24 cellular contexts compared by ENCODE assay signal in genomic region chr20:48942730-48943129, GRCh38.
"Had no signal": no experiment of that assay in that cellular context is flagged by ENCODE, and none has a peak within 500 bp of the region (broad histone marks: within the 10 kb centered on the region; RNA-seq: fewer than 3 reads in every experiment).

No MANE protein-coding gene starts in this region.

- H3K27ac ChIP-seq: ascending aorta, SK-N-MC had no signal

- DNase-seq: activated B cell treated with CpG ODN at 0.5 μM for 24 hours; activated CD4-positive, alpha-beta T cell treated with anti-CD3 and anti-CD28 coated beads for 1 hour; activated CD4-positive, alpha-beta T cell treated with anti-CD3 and anti-CD28 coated beads, Interleukin-2, amount 10 ng/mL, durations not matched to agents 24 days and 14 days; activated CD4-positive, alpha-beta T cell treated with anti-CD3 and anti-CD28 coated beads, Interleukin-2, amount 50 U/mL, for 48 hours; activated CD8-positive, alpha-beta memory T cell treated with anti-CD3 and anti-CD28 coated beads, Interleukin-2, amount 10 ng/mL, durations not matched to agents 7 days and 5 days; activated effector memory CD4-positive, alpha-beta T cell treated with anti-CD3 and anti-CD28 coated beads, Interleukin-2, amount 50 U/mL, for 16 hours; activated naive CD4-positive, alpha-beta T cell treated with Interleukin-2 at 50 U/mL for 16 hours; activated naive CD8-positive, alpha-beta T cell treated with anti-CD3 and anti-CD28 coated beads, Interleukin-2, amount 50 U/mL, for 24 hours; activated T-cell treated with anti-CD3 and anti-CD28 coated beads, Interleukin-2, amount 50 U/mL, for 4 hours; amniotic stem cell; Kasumi-1; NCI-H1105 treated with DMSO at 0.1 percent for 48 hours; NCI-H1436 treated with DMSO at 0.1 percent for 48 hours; NCI-H187; NCI-H2081 treated with DMSO at 0.1 percent for 48 hours; NCI-H446; NCI-H524; PC-3; T-cell; T-helper 2 cell; T1000 had no signal

- H3K4me3 ChIP-seq: ascending aorta, SK-N-MC had no signal

- H3K4me1 ChIP-seq: ascending aorta had no signal

- ATAC-seq: activated CD8-positive, alpha-beta memory T cell treated with anti-CD3 and anti-CD28 coated beads, Interleukin-2, amount 10 ng/mL, durations not matched to agents 7 days and 5 days; activated naive CD4-positive, alpha-beta T cell treated with anti-CD3 and anti-CD28 coated beads, Interleukin-2, amount 50 U/mL, for 72 hours; activated naive CD8-positive, alpha-beta T cell treated with anti-CD3 and anti-CD28 coated beads, Interleukin-2, amount 50 U/mL, for 24 hours; activated T-cell treated with anti-CD3 and anti-CD28 coated beads, Interleukin-2, amount 50 U/mL, for 4 hours; PC-3; T-cell had no signal

- H3K27me3 ChIP-seq: ascending aorta had no signal

- H3K9me3 ChIP-seq: ascending aorta had no signal
